ENCODE assay signal across 9 cellular contexts in the genomic region with DNA sequence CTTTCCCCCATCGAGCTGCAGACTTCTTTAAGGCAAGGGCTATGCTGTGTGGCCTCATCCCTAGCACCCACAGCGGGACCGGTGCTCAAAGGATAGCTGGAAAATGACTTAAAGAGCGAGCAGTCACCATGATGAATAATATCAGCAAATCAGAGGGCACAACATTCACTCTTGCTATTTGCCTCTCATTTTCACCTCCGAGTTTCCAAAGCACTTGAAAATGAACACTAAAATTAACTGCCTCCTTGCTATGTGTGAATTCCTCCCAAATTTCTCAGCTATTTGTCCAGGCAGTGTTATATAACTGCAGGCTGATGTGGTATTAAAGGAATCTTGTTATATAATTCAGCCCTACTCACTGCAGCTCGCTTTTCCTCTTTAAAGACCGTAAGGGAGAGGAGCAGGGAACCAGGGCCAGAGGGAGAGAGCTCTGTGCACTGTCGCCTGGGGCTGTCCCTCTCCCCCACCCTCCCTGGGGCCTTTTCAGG. TPM values are rescaled to one million over a fixed set of nuclear protein-coding genes. Genes with fewer than 3 reads are reported as not detected.
DNase-seq lines count a peak whose midpoint lies in the region; ATAC-seq and TF ChIP-seq lines count a peak whose summit lies in the region.
"Had no signal": no experiment of that assay in that cellular context is flagged by ENCODE, and none has a peak within 500 bp of the region (broad histone marks: within the 10 kb centered on the region; RNA-seq: fewer than 3 reads in every experiment).

No MANE protein-coding gene starts in this region.

- intact Hi-C loops in Panc1 (cut with micrococcal nuclease; ENCODE audit: unreplicated experiment), result loop anchor here (10.0 kb wide), 1 partner anchor 46 kb away; a partner anchor contains a TSS

- BruUV-seq in Panc1 (replicated peaks; lab: Mats Ljungman, UMichigan), result no TSS peak

- H3K27me3 ChIP-seq in Panc1 (ENCODE audit: control insufficient read depth, insufficient read depth, low read length), result no peaks in the 10 kb centered on the region
- peaks cover 0 to 11% of the 10 kb centered on the region in 2 donors for H3K27me3 ChIP-seq in esophagus (ENCODE audit: control insufficient read depth in 1 of 2, insufficient read depth in 2 of 2, low read length in 2 of 2)
- peaks cover 62% of the 10 kb centered on the region for H3K27me3 ChIP-seq in neural cell (ENCODE audit: insufficient read depth, low read depth, low read length)
- H3K27me3 ChIP-seq in BE2C, result peaks cover 100% of the 10 kb centered on the region

- H3K36me3 ChIP-seq in Panc1 (ENCODE audit: control insufficient read depth, insufficient read depth, low read length), result no peaks in the 10 kb centered on the region
- no peaks in the 10 kb centered on the region for H3K36me3 ChIP-seq in esophagus (ENCODE audit: control insufficient read depth in 2 of 2, insufficient read depth in 2 of 2, low read length in 1 of 2)
- no peaks in the 10 kb centered on the region for H3K36me3 ChIP-seq in neural cell (ENCODE audit: insufficient read depth, low read length)
- no peaks in the 10 kb centered on the region for H3K36me3 ChIP-seq in BE2C

- ATAC-seq in Panc1 (peak; percentile 30), GM18520 (IDR thresholded peaks at IDR 0.05; ENCODE audit: unreplicated experiment) (no peak)

- H3K4me1 ChIP-seq in Panc1 (ENCODE audit: control insufficient read depth, insufficient read depth, low read length) (peaks cover 34% of the 10 kb centered on the region), esophagus (ENCODE audit: control insufficient read depth in 2 of 2, insufficient read depth in 2 of 2, low read length in 1 of 2) (peaks cover 0 to 5% of the 10 kb centered on the region in 2 donors), BE2C (no peaks in the 10 kb centered on the region)

- H2AFZ ChIP-seq in neural cell (ENCODE audit: low read depth, low read length), result no peak overlapping the region

- no peak for TF ChIP-seq EP300 in neural cell (conservative IDR thresholded peaks at IDR 0.05; ENCODE audit: poor library complexity, severe bottlenecking)

- WGBS in esophagus, 2 donors, result 43 to 46% methylated on average over 8 of the region's 8 CpGs

- H4K20me1 ChIP-seq in neural cell (ENCODE audit: insufficient read depth), result no peaks in the 10 kb centered on the region

- no peak for TF ChIP-seq CTCF in AG09309 (IDR thresholded peaks at IDR 0.05; ENCODE audit: control insufficient read depth, insufficient read depth, low read depth, low read length, missing control alignments)
- no peak for TF ChIP-seq CTCF in Panc1 (IDR thresholded peaks at IDR 0.05)
- no peak for TF ChIP-seq CTCF in neural cell (IDR thresholded peaks at IDR 0.05; ENCODE audit: poor library complexity, severe bottlenecking)
- no peak for TF ChIP-seq CTCF in BE2C (IDR thresholded peaks at IDR 0.05; ENCODE audit: low read depth, low read length)

- in situ Hi-C loops in Panc1 (cut with HindIII; ENCODE audit: low pct_unique_long_range_greater_than_20kb, low sequenced_read_pairs), result no loop called here

- TF ChIP-seq RAD21 in neural cell (conservative IDR thresholded peaks at IDR 0.05), result no peak

- H3F3A ChIP-seq in neural cell (ENCODE audit: insufficient read depth, low read length, poor library complexity, severe bottlenecking), result no peaks in the 10 kb centered on the region

- POLR2A ChIA-PET in Panc1 (lab: Charles Lee), result no interaction called here

- DNase-seq in AG09309 (ENCODE audit: low read depth) (peak; percentile 25), Panc1 (ENCODE audit: low read depth, low spot score) (no peak), BE2C (no peak), HuH-7 (ENCODE audit: low spot score) (no peak)
- no peak for DNase-seq in activated CD4-positive, CD25-positive, alpha-beta regulatory T cell (lab: John Stamatoyannopoulos, UW)

- peak overlapping the region; percentile 83 for H3K27ac ChIP-seq in Panc1 (ENCODE audit: low read length)
- H3K27ac ChIP-seq in esophagus (ENCODE audit: low read depth in 2 of 2, low read length in 1 of 2), result peak overlapping the region; percentile 26 to 58
- H3K27ac ChIP-seq in neural cell (ENCODE audit: low read length), result no peak overlapping the region
- H3K27ac ChIP-seq: HL-60 had no signal

- CTCF ChIA-PET in Panc1 (lab: Charles Lee), result interaction anchor here (0.7 kb wide), 1 partner anchor 18 kb away, joined by 3 read pairs; no protein-coding TSS in a partner anchor

- H3K9me3 ChIP-seq in Panc1 (ENCODE audit: control insufficient read depth, insufficient read depth, low read depth, low read length) (no peaks in the 10 kb centered on the region), esophagus (ENCODE audit: control insufficient read depth in 2 of 2, insufficient read depth in 1 of 2, low read depth in 1 of 2, low read length in 1 of 2) (no peaks in the 10 kb centered on the region), neural cell (ENCODE audit: low read length) (no peaks in the 10 kb centered on the region), BE2C (no peaks in the 10 kb centered on the region; the same call in 1 of the 2 replicates)

- no peak overlapping the region for H3K9ac ChIP-seq in neural cell (ENCODE audit: low read length)

- H3K4me2 ChIP-seq in neural cell (ENCODE audit: low read length), result no peak overlapping the region

- no peaks in the 10 kb centered on the region for H3K9me2 ChIP-seq in neural cell (ENCODE audit: insufficient read depth, low read length)

- no peaks in the 10 kb centered on the region for H3K79me2 ChIP-seq in neural cell (replicated peaks; ENCODE audit: insufficient read depth, low read length)

- H3K4me3 ChIP-seq in AG09309 (ENCODE audit: control insufficient read depth, low read depth, low read length), result peak overlapping the region; percentile 50
- H3K4me3 ChIP-seq in Panc1 (ENCODE audit: low read depth in 2 of 2, low read length in 2 of 2), result peak overlapping the region; percentile 61 to 72
- peak overlapping the region in 1 of 2 donors; percentile 44 for H3K4me3 ChIP-seq in esophagus (ENCODE audit: low read depth in 1 of 2, low read length in 2 of 2)
- H3K4me3 ChIP-seq in neural cell (ENCODE audit: low read length), result peak overlapping the region; percentile 45
- no peak overlapping the region for H3K4me3 ChIP-seq in BE2C (ENCODE audit: low read depth, low read length)

TF ChIP-seq in neural cell, 6 proteins besides CTCF, POLR2A, EP300 and RAD21:
- TF ChIP-seq, protein P1, sequence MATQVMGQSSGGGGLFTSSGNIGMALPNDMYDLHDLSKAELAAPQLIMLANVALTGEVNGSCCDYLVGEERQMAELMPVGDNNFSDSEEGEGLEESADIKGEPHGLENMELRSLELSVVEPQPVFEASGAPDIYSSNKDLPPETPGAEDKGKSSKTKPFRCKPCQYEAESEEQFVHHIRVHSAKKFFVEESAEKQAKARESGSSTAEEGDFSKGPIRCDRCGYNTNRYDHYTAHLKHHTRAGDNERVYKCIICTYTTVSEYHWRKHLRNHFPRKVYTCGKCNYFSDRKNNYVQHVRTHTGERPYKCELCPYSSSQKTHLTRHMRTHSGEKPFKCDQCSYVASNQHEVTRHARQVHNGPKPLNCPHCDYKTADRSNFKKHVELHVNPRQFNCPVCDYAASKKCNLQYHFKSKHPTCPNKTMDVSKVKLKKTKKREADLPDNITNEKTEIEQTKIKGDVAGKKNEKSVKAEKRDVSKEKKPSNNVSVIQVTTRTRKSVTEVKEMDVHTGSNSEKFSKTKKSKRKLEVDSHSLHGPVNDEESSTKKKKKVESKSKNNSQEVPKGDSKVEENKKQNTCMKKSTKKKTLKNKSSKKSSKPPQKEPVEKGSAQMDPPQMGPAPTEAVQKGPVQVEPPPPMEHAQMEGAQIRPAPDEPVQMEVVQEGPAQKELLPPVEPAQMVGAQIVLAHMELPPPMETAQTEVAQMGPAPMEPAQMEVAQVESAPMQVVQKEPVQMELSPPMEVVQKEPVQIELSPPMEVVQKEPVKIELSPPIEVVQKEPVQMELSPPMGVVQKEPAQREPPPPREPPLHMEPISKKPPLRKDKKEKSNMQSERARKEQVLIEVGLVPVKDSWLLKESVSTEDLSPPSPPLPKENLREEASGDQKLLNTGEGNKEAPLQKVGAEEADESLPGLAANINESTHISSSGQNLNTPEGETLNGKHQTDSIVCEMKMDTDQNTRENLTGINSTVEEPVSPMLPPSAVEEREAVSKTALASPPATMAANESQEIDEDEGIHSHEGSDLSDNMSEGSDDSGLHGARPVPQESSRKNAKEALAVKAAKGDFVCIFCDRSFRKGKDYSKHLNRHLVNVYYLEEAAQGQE (IDR thresholded peaks at IDR 0.05; ENCODE audit: borderline replicate concordance), result no peak
- TF ChIP-seq TAF1 (IDR thresholded peaks at IDR 0.05; ENCODE audit: low read depth) (no peak), EZH2 (IDR thresholded peaks at IDR 0.05; ENCODE audit: borderline replicate concordance, insufficient read depth, low read length, poor library complexity, severe bottlenecking) (no peak), POLR2AphosphoS5 (IDR thresholded peaks at IDR 0.05) (no peak), SMC3 (conservative IDR thresholded peaks at IDR 0.05; ENCODE audit: poor library complexity) (no peak), MXI1 (conservative IDR thresholded peaks at IDR 0.05; ENCODE audit: poor library complexity, severe bottlenecking) (no peak)

RNA-seq across cellular contexts. Expression of a gene that starts 1.5 kb away (rescaled TPM):
- total RNA-seq in Panc1 (2021; ENCODE audit: unreplicated experiment), result 20.4 TPM
- polyA plus RNA-seq in Panc1 (2012; ENCODE audit: insufficient read length), result 28.5 TPM
- polyA plus RNA-seq in esophagus (under 1 TPM; 0.29 to 0.94 TPM), neural cell (not detected in 2 replicates)
- not detected in 2 replicates for polyA minus RNA-seq in neural cell
- not detected for polyA plus RNA-seq in BE2C (2012; ENCODE audit: insufficient read depth, insufficient read length, low read depth)

RNA-seq across cellular contexts. Expression of a gene that starts 35.4 kb away (rescaled TPM):
- total RNA-seq in Panc1 (2021; ENCODE audit: unreplicated experiment), result 23.7 TPM
- 14.0 TPM for polyA plus RNA-seq in Panc1 (2012; ENCODE audit: insufficient read length)
- polyA plus RNA-seq in esophagus, result 1 to 10 TPM; 1.7 to 4.3 TPM
- 5.7 and 7.0 TPM in 2 replicates for polyA plus RNA-seq in neural cell
- 8.3 and 9.5 TPM in 2 replicates for polyA minus RNA-seq in neural cell
- 1.7 TPM for polyA plus RNA-seq in BE2C (2012; ENCODE audit: insufficient read depth, insufficient read length, low read depth)

RNA-seq across cellular contexts. Expression of a gene that starts 43.8 kb away (rescaled TPM):
- total RNA-seq in Panc1 (2021; ENCODE audit: unreplicated experiment), result 294 TPM
- 119 TPM for polyA plus RNA-seq in Panc1 (2012; ENCODE audit: insufficient read length)
- polyA plus RNA-seq in esophagus (10 to 100 TPM; 14.8 to 43.2 TPM), neural cell (0.57 and 4.2 TPM in 2 replicates)
- polyA minus RNA-seq in neural cell, result 1.2 and 3.5 TPM in 2 replicates
- 13.0 TPM for polyA plus RNA-seq in BE2C (2012; ENCODE audit: insufficient read depth, insufficient read length, low read depth)
